ENCODE assay signal across 8 cellular contexts in the genomic region with DNA sequence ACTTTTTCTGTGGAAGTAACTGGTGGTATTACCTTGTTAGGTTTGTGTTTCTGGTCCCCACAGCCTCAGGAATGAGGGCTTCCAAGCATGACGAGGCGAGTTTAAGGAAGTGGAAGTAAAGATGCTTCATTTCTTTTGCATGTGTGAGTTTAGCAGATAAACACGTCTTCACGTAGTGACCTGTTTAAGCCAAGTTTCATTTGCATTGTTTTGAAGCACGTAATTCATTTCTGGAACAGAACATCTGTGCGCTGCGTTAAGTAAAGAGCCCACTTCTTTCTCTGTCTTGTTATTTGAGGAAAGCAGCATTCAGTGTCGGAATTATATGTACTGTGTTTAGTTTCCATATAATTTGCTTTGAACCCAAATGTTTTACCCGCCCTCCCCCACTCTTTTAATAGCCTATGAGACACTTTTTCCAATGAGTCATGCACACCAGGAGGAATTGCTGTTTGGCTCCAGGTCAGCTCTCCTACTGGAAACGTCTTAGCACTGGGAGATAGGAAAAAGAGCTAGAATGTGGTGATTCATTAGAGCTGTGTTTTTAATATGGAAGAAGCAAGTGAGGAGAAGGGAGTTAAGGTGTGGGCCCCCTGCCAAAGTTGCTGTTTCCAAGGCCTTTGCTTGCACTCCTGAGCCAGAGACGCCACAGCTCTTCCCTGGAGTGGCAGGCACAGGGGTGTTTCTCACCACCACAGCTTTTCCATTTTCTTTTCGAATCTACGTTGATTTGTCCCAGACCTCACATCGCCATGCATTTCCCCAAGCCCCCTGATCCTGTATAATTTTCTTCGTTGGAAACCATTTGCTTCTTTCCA. TPM values are rescaled to one million over a fixed set of nuclear protein-coding genes. Genes with fewer than 3 reads are reported as not detected.
DNase-seq lines count a peak whose midpoint lies in the region; ATAC-seq and TF ChIP-seq lines count a peak whose summit lies in the region.

No MANE protein-coding gene starts in this region.

- H3K27ac Mint-ChIP-seq in activated CD8-positive, alpha-beta T cell treated with anti-CD3 and anti-CD28 coated beads for 36 hours, result no peak overlapping the region

- TF ChIP-seq POLR2A in suprapubic skin (IDR thresholded peaks at IDR 0.05), result no peak

- no peak for TF ChIP-seq CTCF in GM10248 (IDR thresholded peaks at IDR 0.05; ENCODE audit: control extremely low read depth, extremely low read depth, low read depth, missing control alignments)
- no peak for TF ChIP-seq CTCF in astrocyte of the cerebellum (IDR thresholded peaks at IDR 0.05; ENCODE audit: low read depth, low read length, missing control alignments)
- no peak for TF ChIP-seq CTCF in suprapubic skin (IDR thresholded peaks at IDR 0.05)
- no peak for TF ChIP-seq CTCF in activated CD8-positive, alpha-beta T cell treated with anti-CD3 and anti-CD28 coated beads for 36 hours (IDR thresholded peaks at IDR 0.05)

- intact Hi-C loops in activated CD8-positive, alpha-beta T cell treated with anti-CD3 and anti-CD28 coated beads for 36 hours (cut with micrococcal nuclease), result no loop called here

- H3K9me3 ChIP-seq in suprapubic skin, result no peaks in the 10 kb centered on the region

- peak overlapping the region; percentile 27 for H3K4me3 ChIP-seq in astrocyte of the cerebellum (ENCODE audit: low read depth, low read length)
- peak overlapping the region; percentile 17 for H3K4me3 ChIP-seq in suprapubic skin

- no peaks in the 10 kb centered on the region for H3K27me3 ChIP-seq in suprapubic skin

- peak overlapping the region; percentile 78 for H3K27ac ChIP-seq in suprapubic skin

- H3K4me1 Mint-ChIP-seq in activated CD8-positive, alpha-beta T cell treated with anti-CD3 and anti-CD28 coated beads for 36 hours (ENCODE audit: low read depth), result no peaks in the 10 kb centered on the region

- CTCF ChIA-PET in GM10248 (lab: Yijun Ruan, JAX), result interaction anchor here (0.8 to 6.8 kb wide), 5 partner anchors 10 to 28 kb away, joined by 3 to 49 read pairs (median 3); no protein-coding TSS in a partner anchor
- CTCF ChIA-PET in activated CD8-positive, alpha-beta T cell treated with anti-CD3 and anti-CD28 coated beads for 36 hours (lab: Charles Lee), result interaction anchor here (0.6 to 3.1 kb wide), 4 partner anchors 9 to 142 kb away, joined by 3 to 15 read pairs (median 3); no protein-coding TSS in a partner anchor

- no peaks in the 10 kb centered on the region for H3K36me3 ChIP-seq in suprapubic skin

- DNase-seq in GM10248 (ENCODE audit: extremely low spot score), result peak; percentile 57
- peak; percentile 98 for DNase-seq in astrocyte of the cerebellum (ENCODE audit: low read depth)
- peak; percentile 71 for DNase-seq in islet precursor cell
- peak; percentile 66 to 76 for DNase-seq in suprapubic skin (ENCODE audit: low spot score in 2 of 2)
- DNase-seq in activated CD8-positive, alpha-beta T cell treated with anti-CD3 and anti-CD28 coated beads for 36 hours, result no peak
- DNase-seq in effector CD4-positive, alpha-beta T cell, result no peak
- DNase-seq in stimulated activated naive CD4-positive, alpha-beta T cell treated with Interleukin-2 at 50 U/mL for 16 hours (lab: John Stamatoyannopoulos, UW), result no peak

- POLR2A ChIA-PET in GM10248 (lab: Yijun Ruan, JAX), result no interaction called here
- POLR2A ChIA-PET in activated CD8-positive, alpha-beta T cell treated with anti-CD3 and anti-CD28 coated beads for 36 hours (lab: Charles Lee), result no interaction called here

- peaks cover 16% of the 10 kb centered on the region for H3K27me3 Mint-ChIP-seq in activated CD8-positive, alpha-beta T cell treated with anti-CD3 and anti-CD28 coated beads for 36 hours

- in situ Hi-C loops in astrocyte of the cerebellum (cut with HindIII; ENCODE audit: low sequenced_read_pairs), result no loop called here

- no peaks in the 10 kb centered on the region for H3K36me3 Mint-ChIP-seq in activated CD8-positive, alpha-beta T cell treated with anti-CD3 and anti-CD28 coated beads for 36 hours (ENCODE audit: low read depth)

- H3K4me1 ChIP-seq in suprapubic skin, result peaks cover 32% of the 10 kb centered on the region

- H3K4me3 Mint-ChIP-seq in activated CD8-positive, alpha-beta T cell treated with anti-CD3 and anti-CD28 coated beads for 36 hours, result no peak overlapping the region

- H3K9me3 Mint-ChIP-seq in activated CD8-positive, alpha-beta T cell treated with anti-CD3 and anti-CD28 coated beads for 36 hours, result peaks cover 7% of the 10 kb centered on the region

- TF ChIP-seq EP300 in suprapubic skin (IDR thresholded peaks at IDR 0.05), result peak; percentile 72

- peak; percentile 77 for ATAC-seq in HG03280 (IDR thresholded peaks at IDR 0.05; ENCODE audit: unreplicated experiment)
- no peak for ATAC-seq in activated CD8-positive, alpha-beta T cell treated with anti-CD3 and anti-CD28 coated beads for 36 hours

- 28% methylated on average over 15 of the region's 15 CpGs for WGBS in suprapubic skin

RNA-seq across cellular contexts. Expression of a gene that starts 36.8 kb away (rescaled TPM):
- total RNA-seq in suprapubic skin, result 10 to 100 TPM in 1 of 4 donors, 1 to 10 TPM in 2, under 1 TPM in 1; 0.85 to 10.2 (median 5.1) TPM
- total RNA-seq in activated CD8-positive, alpha-beta T cell treated with anti-CD3 and anti-CD28 coated beads for 36 hours, result not detected

Comparison
In these comparisons a context has a peak if more than half of its experiments do, and no peak if none do; other contexts are left out.
1. DNase-seq: peak in GM10248 (single experiment), astrocyte of the cerebellum (single experiment), islet precursor cell (single experiment) and suprapubic skin (2 of 2); none in activated CD8-positive, alpha-beta T cell treated with anti-CD3 and anti-CD28 coated beads for 36 hours (single experiment), effector CD4-positive, alpha-beta T cell (single experiment) and stimulated activated naive CD4-positive, alpha-beta T cell treated with Interleukin-2 at 50 U/mL for 16 hours (single experiment).